3 cellular contexts compared by ENCODE assay signal in the genomic region with DNA sequence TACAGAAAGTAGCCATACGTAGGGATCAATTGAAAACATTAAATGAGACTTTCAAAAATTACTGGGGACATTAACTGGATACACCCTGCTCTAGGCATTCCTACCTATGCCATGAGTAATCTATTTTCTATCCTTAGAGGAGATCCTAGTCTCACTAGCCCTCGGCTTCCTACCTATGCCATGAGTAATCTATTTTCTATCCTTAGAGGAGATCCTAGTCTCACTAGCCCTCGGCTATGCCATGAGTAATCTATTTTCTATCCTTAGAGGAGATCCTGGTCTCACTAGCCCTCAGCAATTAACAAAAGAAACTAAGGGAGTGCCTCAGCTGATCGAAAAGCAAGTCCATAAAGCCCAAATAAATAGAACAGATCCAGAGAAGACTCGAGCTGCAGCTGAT. TPM values are rescaled to one million over a fixed set of nuclear protein-coding genes. Genes with fewer than 3 reads are reported as not detected.
"Had no signal": no experiment of that assay in that cellular context is flagged by ENCODE, and none has a peak within 500 bp of the region (broad histone marks: within the 10 kb centered on the region; RNA-seq: fewer than 3 reads in every experiment).

No MANE protein-coding gene starts in this region.

RNA-seq across cellular contexts. Expression of gene LRRC14B, which starts 54.4 kb away (rescaled TPM):
- total RNA-seq: HT-29, NCI-H460, SJCRH30 had no signal
